In genomic region chr19:3606690-3607289, GRCh38 we compare ENCODE assay signal across 1 cellular context.
TF ChIP-seq lines count a peak whose summit lies in the region.

TSS of gene TBXA2R (minus strand) at chr19:3606875. CDS start at chr19:3600634, 6,241 bp downstream.

TF ChIP-seq in HEK293, 187 proteins besides CTCF, POLR2A, EP300 and RAD21 (continued from another document and continues in another):
- TF ChIP-seq, protein P1, sequence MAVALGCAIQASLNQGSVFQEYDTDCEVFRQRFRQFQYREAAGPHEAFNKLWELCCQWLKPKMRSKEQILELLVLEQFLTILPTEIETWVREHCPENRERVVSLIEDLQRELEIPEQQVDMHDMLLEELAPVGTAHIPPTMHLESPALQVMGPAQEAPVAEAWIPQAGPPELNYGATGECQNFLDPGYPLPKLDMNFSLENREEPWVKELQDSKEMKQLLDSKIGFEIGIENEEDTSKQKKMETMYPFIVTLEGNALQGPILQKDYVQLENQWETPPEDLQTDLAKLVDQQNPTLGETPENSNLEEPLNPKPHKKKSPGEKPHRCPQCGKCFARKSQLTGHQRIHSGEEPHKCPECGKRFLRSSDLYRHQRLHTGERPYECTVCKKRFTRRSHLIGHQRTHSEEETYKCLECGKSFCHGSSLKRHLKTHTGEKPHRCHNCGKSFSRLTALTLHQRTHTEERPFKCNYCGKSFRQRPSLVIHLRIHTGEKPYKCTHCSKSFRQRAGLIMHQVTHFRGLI (tag by site-specific recombination; IDR thresholded peaks at IDR 0.05), result no peak
- TF ChIP-seq ZNF785 (tag by site-specific recombination; IDR thresholded peaks at IDR 0.05) (no peak), SP2 (tag by site-specific recombination; IDR thresholded peaks at IDR 0.05) (peak; percentile 55), ZNF830 (tag by site-specific recombination; IDR thresholded peaks at IDR 0.05; ENCODE audit: low read depth) (no peak), ZNF274 (IDR thresholded peaks at IDR 0.05; ENCODE audit: low read length) (no peak), ZNF274 (tag by site-specific recombination; IDR thresholded peaks at IDR 0.05; ENCODE audit: borderline replicate concordance) (no peak), ZIC2 (tag by site-specific recombination; IDR thresholded peaks at IDR 0.05) (no peak; the same call in 1 of the 2 replicates), ZNF23 (tag by site-specific recombination; IDR thresholded peaks at IDR 0.05; ENCODE audit: borderline replicate concordance) (no peak), TRIM28 (IDR thresholded peaks at IDR 0.05; ENCODE audit: borderline replicate concordance, low read length) (no peak), ZNF76 (tag by site-specific recombination; IDR thresholded peaks at IDR 0.05; ENCODE audit: borderline replicate concordance, low read depth) (no peak), ZNF138 (tag by site-specific recombination; IDR thresholded peaks at IDR 0.05; ENCODE audit: borderline replicate concordance) (no peak), OSR2 (tag by site-specific recombination; IDR thresholded peaks at IDR 0.05) (no peak), KLF16 (tag by site-specific recombination; IDR thresholded peaks at IDR 0.05) (peak; percentile 55; the same call in 1 of the 2 replicates), ZNF610 (tag by site-specific recombination; IDR thresholded peaks at IDR 0.05; ENCODE audit: borderline replicate concordance) (no peak), ZNF19 (tag by site-specific recombination; IDR thresholded peaks at IDR 0.05; ENCODE audit: low read depth) (no peak), ZFP69B (tag by site-specific recombination; IDR thresholded peaks at IDR 0.05) (peak; percentile 37; the same call in 1 of the 2 replicates), SCRT1 (tag by site-specific recombination; IDR thresholded peaks at IDR 0.05; ENCODE audit: borderline replicate concordance) (no peak), SP3 (tag by site-specific recombination; IDR thresholded peaks at IDR 0.05) (peak; percentile 83), ZNF433 (tag by site-specific recombination; IDR thresholded peaks at IDR 0.05; ENCODE audit: low read depth) (no peak), ZNF248 (tag by site-specific recombination; IDR thresholded peaks at IDR 0.05) (no peak), PRDM10 (tag by site-specific recombination; IDR thresholded peaks at IDR 0.05) (peak; percentile 63), ZNF701 (tag by site-specific recombination; IDR thresholded peaks at IDR 0.05) (no peak), ZNF211 (tag by site-specific recombination; IDR thresholded peaks at IDR 0.05; ENCODE audit: low read depth) (no peak), ZNF558 (tag by site-specific recombination; IDR thresholded peaks at IDR 0.05) (no peak), ZNF426 (tag by site-specific recombination; IDR thresholded peaks at IDR 0.05) (no peak), PATZ1 (tag by site-specific recombination; IDR thresholded peaks at IDR 0.05) (peak; percentile 73), ZNF37A (tag by site-specific recombination; IDR thresholded peaks at IDR 0.05) (no peak), ZNF704 (tag by site-specific recombination; IDR thresholded peaks at IDR 0.05) (no peak), ZNF777 (tag by site-specific recombination; IDR thresholded peaks at IDR 0.05; ENCODE audit: borderline replicate concordance) (peak; percentile 31; the same call in 1 of the 2 replicates), ZNF658 (tag by site-specific recombination; IDR thresholded peaks at IDR 0.05) (no peak), ZNF621 (tag by site-specific recombination; IDR thresholded peaks at IDR 0.05) (no peak), SP7 (tag by site-specific recombination; IDR thresholded peaks at IDR 0.05) (peak; percentile 35; the same call in 1 of the 2 replicates), ZNF837 (tag by site-specific recombination; IDR thresholded peaks at IDR 0.05) (no peak), ZNF133 (tag by site-specific recombination; IDR thresholded peaks at IDR 0.05) (no peak), ZNF174 (tag by site-specific recombination; IDR thresholded peaks at IDR 0.05) (no peak), ZNF24 (tag by site-specific recombination; IDR thresholded peaks at IDR 0.05) (no peak), ZFHX2 (tag by site-specific recombination; conservative IDR thresholded peaks at IDR 0.05) (0 out of 2 replicates have a peak, but pooled peaks have one; percentile 24), EGR2 (tag by site-specific recombination; IDR thresholded peaks at IDR 0.05; ENCODE audit: low read depth) (0 out of 2 replicates have a peak, but pooled peaks have one; percentile 6)
- TF ChIP-seq, protein P2, sequence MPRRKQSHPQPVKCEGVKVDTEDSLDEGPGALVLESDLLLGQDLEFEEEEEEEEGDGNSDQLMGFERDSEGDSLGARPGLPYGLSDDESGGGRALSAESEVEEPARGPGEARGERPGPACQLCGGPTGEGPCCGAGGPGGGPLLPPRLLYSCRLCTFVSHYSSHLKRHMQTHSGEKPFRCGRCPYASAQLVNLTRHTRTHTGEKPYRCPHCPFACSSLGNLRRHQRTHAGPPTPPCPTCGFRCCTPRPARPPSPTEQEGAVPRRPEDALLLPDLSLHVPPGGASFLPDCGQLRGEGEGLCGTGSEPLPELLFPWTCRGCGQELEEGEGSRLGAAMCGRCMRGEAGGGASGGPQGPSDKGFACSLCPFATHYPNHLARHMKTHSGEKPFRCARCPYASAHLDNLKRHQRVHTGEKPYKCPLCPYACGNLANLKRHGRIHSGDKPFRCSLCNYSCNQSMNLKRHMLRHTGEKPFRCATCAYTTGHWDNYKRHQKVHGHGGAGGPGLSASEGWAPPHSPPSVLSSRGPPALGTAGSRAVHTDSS (tag by site-specific recombination; IDR thresholded peaks at IDR 0.05), result no peak
- TF ChIP-seq, protein P3, sequence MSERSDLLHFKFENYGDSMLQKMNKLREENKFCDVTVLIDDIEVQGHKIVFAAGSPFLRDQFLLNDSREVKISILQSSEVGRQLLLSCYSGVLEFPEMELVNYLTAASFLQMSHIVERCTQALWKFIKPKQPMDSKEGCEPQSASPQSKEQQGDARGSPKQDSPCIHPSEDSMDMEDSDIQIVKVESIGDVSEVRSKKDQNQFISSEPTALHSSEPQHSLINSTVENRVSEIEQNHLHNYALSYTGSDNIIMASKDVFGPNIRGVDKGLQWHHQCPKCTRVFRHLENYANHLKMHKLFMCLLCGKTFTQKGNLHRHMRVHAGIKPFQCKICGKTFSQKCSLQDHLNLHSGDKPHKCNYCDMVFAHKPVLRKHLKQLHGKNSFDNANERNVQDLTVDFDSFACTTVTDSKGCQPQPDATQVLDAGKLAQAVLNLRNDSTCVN (tag by site-specific recombination; optimal IDR thresholded peaks at IDR 0.05), result peak; percentile 26
- TF ChIP-seq, protein P4, sequence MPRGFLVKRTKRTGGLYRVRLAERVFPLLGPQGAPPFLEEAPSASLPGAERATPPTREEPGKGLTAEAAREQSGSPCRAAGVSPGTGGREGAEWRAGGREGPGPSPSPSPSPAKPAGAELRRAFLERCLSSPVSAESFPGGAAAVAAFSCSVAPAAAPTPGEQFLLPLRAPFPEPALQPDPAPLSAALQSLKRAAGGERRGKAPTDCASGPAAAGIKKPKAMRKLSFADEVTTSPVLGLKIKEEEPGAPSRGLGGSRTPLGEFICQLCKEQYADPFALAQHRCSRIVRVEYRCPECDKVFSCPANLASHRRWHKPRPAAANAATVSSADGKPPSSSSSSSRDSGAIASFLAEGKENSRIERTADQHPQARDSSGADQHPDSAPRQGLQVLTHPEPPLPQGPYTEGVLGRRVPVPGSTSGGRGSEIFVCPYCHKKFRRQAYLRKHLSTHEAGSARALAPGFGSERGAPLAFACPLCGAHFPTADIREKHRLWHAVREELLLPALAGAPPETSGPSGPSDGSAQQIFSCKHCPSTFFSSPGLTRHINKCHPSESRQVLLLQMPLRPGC (tag by site-specific recombination; IDR thresholded peaks at IDR 0.05), result no peak
- TF ChIP-seq, protein P5, sequence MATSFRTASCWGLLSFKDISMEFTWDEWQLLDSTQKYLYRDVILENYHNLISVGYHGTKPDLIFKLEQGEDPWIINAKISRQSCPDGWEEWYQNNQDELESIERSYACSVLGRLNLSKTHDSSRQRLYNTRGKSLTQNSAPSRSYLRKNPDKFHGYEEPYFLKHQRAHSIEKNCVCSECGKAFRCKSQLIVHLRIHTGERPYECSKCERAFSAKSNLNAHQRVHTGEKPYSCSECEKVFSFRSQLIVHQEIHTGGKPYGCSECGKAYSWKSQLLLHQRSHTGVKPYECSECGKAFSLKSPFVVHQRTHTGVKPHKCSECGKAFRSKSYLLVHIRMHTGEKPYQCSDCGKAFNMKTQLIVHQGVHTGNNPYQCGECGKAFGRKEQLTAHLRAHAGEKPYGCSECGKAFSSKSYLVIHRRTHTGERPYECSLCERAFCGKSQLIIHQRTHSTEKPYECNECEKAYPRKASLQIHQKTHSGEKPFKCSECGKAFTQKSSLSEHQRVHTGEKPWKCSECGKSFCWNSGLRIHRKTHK (tag by site-specific recombination; IDR thresholded peaks at IDR 0.05), result no peak
- TF ChIP-seq, protein P6, sequence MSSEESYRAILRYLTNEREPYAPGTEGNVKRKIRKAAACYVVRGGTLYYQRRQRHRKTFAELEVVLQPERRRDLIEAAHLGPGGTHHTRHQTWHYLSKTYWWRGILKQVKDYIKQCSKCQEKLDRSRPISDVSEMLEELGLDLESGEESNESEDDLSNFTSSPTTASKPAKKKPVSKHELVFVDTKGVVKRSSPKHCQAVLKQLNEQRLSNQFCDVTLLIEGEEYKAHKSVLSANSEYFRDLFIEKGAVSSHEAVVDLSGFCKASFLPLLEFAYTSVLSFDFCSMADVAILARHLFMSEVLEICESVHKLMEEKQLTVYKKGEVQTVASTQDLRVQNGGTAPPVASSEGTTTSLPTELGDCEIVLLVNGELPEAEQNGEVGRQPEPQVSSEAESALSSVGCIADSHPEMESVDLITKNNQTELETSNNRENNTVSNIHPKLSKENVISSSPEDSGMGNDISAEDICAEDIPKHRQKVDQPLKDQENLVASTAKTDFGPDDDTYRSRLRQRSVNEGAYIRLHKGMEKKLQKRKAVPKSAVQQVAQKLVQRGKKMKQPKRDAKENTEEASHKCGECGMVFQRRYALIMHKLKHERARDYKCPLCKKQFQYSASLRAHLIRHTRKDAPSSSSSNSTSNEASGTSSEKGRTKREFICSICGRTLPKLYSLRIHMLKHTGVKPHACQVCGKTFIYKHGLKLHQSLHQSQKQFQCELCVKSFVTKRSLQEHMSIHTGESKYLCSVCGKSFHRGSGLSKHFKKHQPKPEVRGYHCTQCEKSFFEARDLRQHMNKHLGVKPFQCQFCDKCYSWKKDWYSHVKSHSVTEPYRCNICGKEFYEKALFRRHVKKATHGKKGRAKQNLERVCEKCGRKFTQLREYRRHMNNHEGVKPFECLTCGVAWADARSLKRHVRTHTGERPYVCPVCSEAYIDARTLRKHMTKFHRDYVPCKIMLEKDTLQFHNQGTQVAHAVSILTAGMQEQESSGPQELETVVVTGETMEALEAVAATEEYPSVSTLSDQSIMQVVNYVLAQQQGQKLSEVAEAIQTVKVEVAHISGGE (tag by site-specific recombination; conservative IDR thresholded peaks at IDR 0.05; ENCODE audit: low read depth), result no peak
